Comparison of ENCODE assay signal across 13 cellular contexts in genomic region chr9:130805510-130806387, GRCh38. TPM values are rescaled to one million over a fixed set of nuclear protein-coding genes. Genes with fewer than 3 reads are reported as not detected.
A peak's percentile ranks its signal among the peaks of the same experiment; 100 is the strongest.
DNase-seq lines count a peak whose midpoint lies in the region; ATAC-seq and TF ChIP-seq lines count a peak whose summit lies in the region.
"Had no signal": no experiment of that assay in that cellular context is flagged by ENCODE, and none has a peak within 500 bp of the region (broad histone marks: within the 10 kb centered on the region; RNA-seq: fewer than 3 reads in every experiment).

No MANE protein-coding gene starts in this region.

- peak; percentile 82 for ATAC-seq in GM21619 (IDR thresholded peaks at IDR 0.05; ENCODE audit: unreplicated experiment)
- ATAC-seq: T-cell had no signal

- in situ Hi-C loops in GM13977 (cut with MboI; ENCODE audit: low pct_unique_long_range_greater_than_20kb, low sequenced_read_pairs, unreplicated experiment) = no loop called here

- H3K4me2 ChIP-seq in BLaER1 = 0 out of 2 replicates have a peak overlapping the region, but pooled peaks have one; percentile 6
- peak overlapping the region; percentile 46 for H3K4me2 ChIP-seq in OCI-LY7 (ENCODE audit: low read length)

- peaks cover 16% of the 10 kb centered on the region; the same call in 1 of the 2 replicates for H3K9me3 ChIP-seq in BLaER1
- no peaks in the 10 kb centered on the region for H3K9me3 ChIP-seq in OCI-LY7 (ENCODE audit: low read length)
- H3K9me3 ChIP-seq: esophagus muscularis mucosa had no signal

- no peaks in the 10 kb centered on the region for H3K79me2 ChIP-seq in OCI-LY7 (ENCODE audit: insufficient read depth, low read depth, low read length)

- peaks cover 5% of the 10 kb centered on the region for H3K36me3 Mint-ChIP-seq in glutamatergic neuron (ENCODE audit: unreplicated experiment)

- no peak for TF ChIP-seq CTCF in OCI-LY7 (conservative IDR thresholded peaks at IDR 0.05; ENCODE audit: low read length)
- no peak for TF ChIP-seq CTCF in glutamatergic neuron (IDR thresholded peaks at IDR 0.05; ENCODE audit: partially characterized antibody, unreplicated experiment)
- no peak for TF ChIP-seq CTCF in GM13977 (IDR thresholded peaks at IDR 0.05; ENCODE audit: extremely low read depth, insufficient read depth, missing control alignments)

- no peak overlapping the region; the same call in 1 of the 2 replicates for H3K9ac ChIP-seq in BLaER1
- H3K9ac ChIP-seq: parathyroid adenoma had no signal

- H3K4me1 ChIP-seq in BLaER1 (peaks cover 16% of the 10 kb centered on the region), OCI-LY7 (ENCODE audit: insufficient read depth, low read length, poor library complexity, severe bottlenecking) (peaks cover 15% of the 10 kb centered on the region)
- H3K4me1 ChIP-seq: parathyroid adenoma had no signal

- H3K27ac ChIP-seq in BLaER1 (no peak overlapping the region), OCI-LY7 (ENCODE audit: low read depth, low read length, poor library complexity, severe bottlenecking) (peak overlapping the region; percentile 19)
- H3K27ac ChIP-seq: parathyroid adenoma had no signal

- H3K4me3 Mint-ChIP-seq in glutamatergic neuron (ENCODE audit: unreplicated experiment) = peak overlapping the region; percentile 40
- H3K4me3 Mint-ChIP-seq: T-cell, type B pancreatic cell had no signal

- CTCF ChIA-PET in OCI-LY7 (lab: Charles Lee; ENCODE audit: unreplicated experiment) = no interaction called here

- no peaks in the 10 kb centered on the region for H3K9me3 Mint-ChIP-seq in glutamatergic neuron (ENCODE audit: unreplicated experiment)
- H3K9me3 Mint-ChIP-seq: T-cell had no signal

- H3K4me3 ChIP-seq in BLaER1 = no peak overlapping the region
- H3K4me3 ChIP-seq in OCI-LY7 (ENCODE audit: low read depth, low read length, poor library complexity, severe bottlenecking) = no peak overlapping the region
- H3K4me3 ChIP-seq: esophagus muscularis mucosa had no signal

- no peaks in the 10 kb centered on the region for H3K9me2 ChIP-seq in OCI-LY7 (ENCODE audit: insufficient read depth, low read length)

- POLR2A ChIA-PET in OCI-LY7 (lab: Charles Lee) = interaction anchor here (0.5 to 0.9 kb wide), 3 partner anchors 24 to 520 kb away, joined by 3 to 8 read pairs (median 3); no protein-coding TSS in a partner anchor

- no peaks in the 10 kb centered on the region for H3K27me3 Mint-ChIP-seq in glutamatergic neuron (ENCODE audit: unreplicated experiment)
- H3K27me3 Mint-ChIP-seq: T-cell, type B pancreatic cell had no signal

- H3K27ac Mint-ChIP-seq in glutamatergic neuron (ENCODE audit: unreplicated experiment) = no peak overlapping the region
- H3K27ac Mint-ChIP-seq: T-cell, type B pancreatic cell had no signal

- no peaks in the 10 kb centered on the region for H3K27me3 ChIP-seq in BLaER1
- H3K27me3 ChIP-seq: esophagus muscularis mucosa had no signal

- H3K36me3 ChIP-seq in BLaER1 = 0 out of 2 replicates have a peak, but pooled peaks cover 4% of the 10 kb centered on the region
- H3K36me3 ChIP-seq in OCI-LY7 (ENCODE audit: insufficient read depth, low read length) = no peaks in the 10 kb centered on the region
- H3K36me3 ChIP-seq: esophagus muscularis mucosa had no signal

- intact Hi-C loops in OCI-LY7 (cut with micrococcal nuclease; ENCODE audit: unreplicated experiment) = no loop called here
- intact Hi-C loops in head of caudate nucleus (cut with DNase I) = no loop called here

- no peak overlapping the region for H2AFZ ChIP-seq in OCI-LY7 (ENCODE audit: low read length)
- H2AFZ ChIP-seq: parathyroid adenoma had no signal

- H4K20me1 ChIP-seq in BLaER1 (peaks cover 13% of the 10 kb centered on the region; the same call in 1 of the 2 replicates), OCI-LY7 (ENCODE audit: insufficient read depth, low read length) (0 out of 2 replicates have a peak, but pooled peaks cover 6% of the 10 kb centered on the region)

- peaks cover 7% of the 10 kb centered on the region for H3K4me1 Mint-ChIP-seq in glutamatergic neuron (ENCODE audit: low read depth, unreplicated experiment)

- no TSS peak for BruUV-seq in OCI-LY7 (replicated peaks; lab: Mats Ljungman, UMichigan)

- peak; percentile 12 for DNase-seq in OCI-LY7 (ENCODE audit: low spot score)
- no peak for DNase-seq in glutamatergic neuron
- DNase-seq in GM13977 (ENCODE audit: low spot score) = no peak
- no peak for DNase-seq in activated CD8-positive, alpha-beta memory T cell treated with anti-CD3 and anti-CD28 coated beads, Interleukin-2, amount 50 U/mL, for 4 hours
- no peak for DNase-seq in head of caudate nucleus
- no peak for DNase-seq in ureter (ENCODE audit: low spot score)
- DNase-seq: NCI-H510A, T-cell had no signal

RNA-seq across cellular contexts. Expression of gene ABL1, which starts 29.3 kb away (rescaled TPM):
- 7.8 and 8.1 TPM in 2 replicates for total RNA-seq in OCI-LY7 (2014; rRNA removed; shearing (Covaris generic))
- total RNA-seq in OCI-LY7 (2022) (28.3 and 33.7 TPM in 2 replicates), glutamatergic neuron (ENCODE audit: unreplicated experiment) (118 TPM), ureter (72.6 TPM)
